ENCODE assay signal across 9 cellular contexts in genomic region chr12:52246720-52247621, GRCh38. TPM values are rescaled to one million over a fixed set of nuclear protein-coding genes. Genes with fewer than 3 reads are reported as not detected.
DNase-seq lines count a peak whose midpoint lies in the region; ATAC-seq lines count a peak whose summit lies in the region.
"Had no signal": no experiment of that assay in that cellular context is flagged by ENCODE, and none has a peak within 500 bp of the region (broad histone marks: within the 10 kb centered on the region; RNA-seq: fewer than 3 reads in every experiment).

No MANE protein-coding gene starts in this region.

- no peaks in the 10 kb centered on the region for H3K9me3 ChIP-seq in T-helper 17 cell (ENCODE audit: control insufficient read depth, low read length, poor library complexity, severe bottlenecking)
- H3K9me3 ChIP-seq in Karpas-422 (ENCODE audit: low read length): no peaks in the 10 kb centered on the region

- peak overlapping the region; percentile 43 for H3K4me3 Mint-ChIP-seq in T-helper 17 cell
- H3K4me3 Mint-ChIP-seq: immature natural killer cell had no signal

- peaks cover 6% of the 10 kb centered on the region; the same call in 1 of the 2 replicates for H4K20me1 ChIP-seq in Karpas-422 (ENCODE audit: insufficient read depth, low read depth, low read length)

- peak overlapping the region; percentile 86 for H3K27ac Mint-ChIP-seq in T-helper 17 cell

- H3K36me3 Mint-ChIP-seq in T-helper 17 cell (ENCODE audit: low read depth): no peaks in the 10 kb centered on the region
- H3K36me3 Mint-ChIP-seq: immature natural killer cell had no signal

- ATAC-seq in T-helper 17 cell (no peak), HG03039 (IDR thresholded peaks at IDR 0.05; ENCODE audit: unreplicated experiment) (no peak)

- peaks cover 24% of the 10 kb centered on the region for H3K27me3 Mint-ChIP-seq in T-helper 17 cell

- H3K36me3 ChIP-seq in Karpas-422 (ENCODE audit: insufficient read depth, low read length): no peaks in the 10 kb centered on the region

- H3K27ac ChIP-seq in Karpas-422 (ENCODE audit: low read length): no peak overlapping the region

- no peaks in the 10 kb centered on the region for H3K4me1 ChIP-seq in Karpas-422 (ENCODE audit: low read length)

- no peak overlapping the region for H3K4me2 ChIP-seq in Karpas-422 (ENCODE audit: low read depth, low read length, poor library complexity, severe bottlenecking)

- no peak overlapping the region for H2AFZ ChIP-seq in Karpas-422 (ENCODE audit: low read length)

- no peaks in the 10 kb centered on the region for H3K9me2 ChIP-seq in Karpas-422 (replicated peaks; ENCODE audit: insufficient read depth, low read length)

- no peak overlapping the region for H3K9ac ChIP-seq in Karpas-422 (ENCODE audit: low read length)

- no peaks in the 10 kb centered on the region for H3K79me2 ChIP-seq in Karpas-422 (ENCODE audit: low read length)

- no peak overlapping the region for H3K4me3 ChIP-seq in Karpas-422 (ENCODE audit: low read length)

- DNase-seq in DMS 273 treated with DMSO at 0.1 percent for 48 hours (lab: John Stamatoyannopoulos, UW) (peak; percentile 8), LHCN-M2 (ENCODE audit: low read depth) (peak; percentile 32), T-helper 17 cell (no peak), midbrain (lab: John Stamatoyannopoulos, UW) (peak; percentile 11), NCI-H2227 treated with DMSO at 0.1 percent for 48 hours (lab: John Stamatoyannopoulos, UW) (no peak), Karpas-422 (no peak)
- DNase-seq in activated CD4-positive, CD25-positive, alpha-beta regulatory T cell (lab: John Stamatoyannopoulos, UW): no peak
- DNase-seq: immature natural killer cell had no signal

- H3K27me3 ChIP-seq in Karpas-422 (ENCODE audit: low read length): no peaks in the 10 kb centered on the region

- peaks cover 52% of the 10 kb centered on the region for H3K4me1 Mint-ChIP-seq in T-helper 17 cell

RNA-seq across cellular contexts. Expression of gene KRT7, which starts 13.9 kb away (rescaled TPM):
- 0.40 and 2.2 TPM in 2 replicates for total RNA-seq in LHCN-M2 (2014; rRNA removed)
- 11.4 TPM for polyA plus RNA-seq in LHCN-M2 (2012)
- under 1 TPM in 1 of 2 donors, not detected in 1; 0.70 TPM for total RNA-seq in T-helper 17 cell
- total RNA-seq in Karpas-422 (2014; rRNA removed; shearing (Covaris generic); ENCODE audit: low replicate concordance): not detected in 2 replicates
- polyA plus RNA-seq: immature natural killer cell had no signal

RNA-seq across cellular contexts. Expression of gene KRT86, which starts 27.5 kb away (rescaled TPM):
- 0.06 TPM in 1 of 2 replicates, not detected in the other for total RNA-seq in LHCN-M2 (2014; rRNA removed)
- 0.33 TPM for polyA plus RNA-seq in LHCN-M2 (2012)
- under 1 TPM in 1 of 2 donors, not detected in 1; 0.21 TPM for total RNA-seq in T-helper 17 cell
- not detected in 2 replicates for total RNA-seq in Karpas-422 (2014; rRNA removed; shearing (Covaris generic); ENCODE audit: low replicate concordance)

RNA-seq across cellular contexts. Expression of gene KRT81, which starts 44.4 kb away (rescaled TPM):
- total RNA-seq in LHCN-M2 (2014; rRNA removed) (0.11 and 1.2 TPM in 2 replicates), T-helper 17 cell (not detected)
- 1.6 TPM for polyA plus RNA-seq in LHCN-M2 (2012)
- total RNA-seq in Karpas-422 (2014; rRNA removed; shearing (Covaris generic); ENCODE audit: low replicate concordance): not detected in 2 replicates

RNA-seq across cellular contexts. Expression of gene KRT80, which starts 55.2 kb away (rescaled TPM):
- total RNA-seq in LHCN-M2 (2014; rRNA removed): 4.2 and 6.7 TPM in 2 replicates
- polyA plus RNA-seq in LHCN-M2 (2012): 18.8 TPM
- not detected for total RNA-seq in T-helper 17 cell
- not detected in 2 replicates for total RNA-seq in Karpas-422 (2014; rRNA removed; shearing (Covaris generic); ENCODE audit: low replicate concordance)
- polyA plus RNA-seq: immature natural killer cell had no signal

Comparison
In these comparisons a context has a peak if more than half of its experiments do, and no peak if none do; other contexts are left out.
1. DNase-seq: peak in DMS 273 treated with DMSO at 0.1 percent for 48 hours (single experiment), LHCN-M2 (single experiment) and midbrain (single experiment); none in T-helper 17 cell (0 of 3), NCI-H2227 treated with DMSO at 0.1 percent for 48 hours (single experiment), activated CD4-positive, CD25-positive, alpha-beta regulatory T cell (0 of 4) and Karpas-422 (single experiment).